In the genomic region with DNA sequence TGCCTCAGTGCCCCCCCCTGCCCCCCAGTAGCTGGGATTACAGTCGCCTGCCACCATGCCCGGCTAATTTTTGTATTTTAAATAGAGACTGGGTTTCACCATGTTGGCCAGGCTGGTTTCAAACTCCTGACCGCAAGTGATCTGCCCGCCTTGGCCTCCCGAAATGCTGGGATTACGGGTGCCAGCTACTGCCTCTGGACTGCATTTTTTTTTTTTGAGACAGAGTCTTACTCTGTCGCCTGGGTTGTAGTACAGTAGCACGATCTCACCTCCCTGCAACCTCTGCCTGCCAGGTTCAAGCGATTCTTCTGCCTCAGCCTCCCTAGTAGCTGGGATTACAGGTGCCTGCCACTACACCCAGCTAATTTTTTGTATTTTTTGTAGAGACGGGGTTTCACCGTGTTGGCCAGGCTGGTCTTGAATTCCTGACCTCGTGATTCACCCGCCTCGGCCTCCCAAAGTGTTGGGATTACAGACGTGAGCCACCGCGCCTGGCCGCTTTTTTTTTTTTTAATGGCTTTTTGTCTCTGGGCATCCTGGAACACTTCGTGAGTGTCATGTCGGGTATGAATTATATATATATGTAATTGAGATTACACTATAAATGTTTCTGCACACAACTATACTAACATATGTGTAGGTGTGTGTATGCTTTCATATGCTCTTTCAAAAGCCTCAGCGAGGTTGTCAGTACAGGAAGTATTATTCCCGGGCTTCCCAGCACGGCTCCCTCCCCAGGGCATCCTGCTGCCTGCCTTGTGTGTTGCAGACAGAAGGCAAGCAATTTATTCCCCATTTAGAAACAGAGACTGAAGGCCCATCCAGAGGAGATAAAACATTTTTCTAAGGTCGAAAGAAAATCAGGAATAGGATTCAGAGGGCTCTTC, we compare ENCODE assay signal across 8 cellular contexts. TPM values are rescaled to one million over a fixed set of nuclear protein-coding genes. Genes with fewer than 3 reads are reported as not detected.
DNase-seq lines count a peak whose midpoint lies in the region; ATAC-seq and TF ChIP-seq lines count a peak whose summit lies in the region.
"Not testable (repeated sequence)": the region's sequence is repeated elsewhere in the genome, so short reads cannot be mapped to it uniquely, and the experiment has no call there.

No MANE protein-coding gene starts in this region.

- H3K27ac ChIP-seq in RWPE1 (peak overlapping the region; percentile 72), ectodermal cell (ENCODE audit: insufficient read depth, low read depth, low read length, poor library complexity, severe bottlenecking) (peak overlapping the region; percentile 2), neural cell (ENCODE audit: low read length) (peak overlapping the region; percentile 84)

- not testable (repeated sequence) for H3K9me2 ChIP-seq in neural cell (ENCODE audit: insufficient read depth, low read length)

- peak overlapping the region; percentile 53 for H3K9ac ChIP-seq in neural cell (ENCODE audit: low read length)

- not testable (repeated sequence) for H3K9me3 Mint-ChIP-seq in activated naive CD8-positive, alpha-beta T cell treated with anti-CD3 and anti-CD28 coated beads for 36 hours; type B pancreatic cell

- not testable (repeated sequence) for H3F3A ChIP-seq in neural cell (ENCODE audit: insufficient read depth, low read length, poor library complexity, severe bottlenecking)

- H3K4me1 Mint-ChIP-seq in activated naive CD8-positive, alpha-beta T cell treated with anti-CD3 and anti-CD28 coated beads for 36 hours: peaks cover 66% of the 10 kb centered on the region
- peaks cover 40% of the 10 kb centered on the region for H3K4me1 Mint-ChIP-seq in type B pancreatic cell (ENCODE audit: unreplicated experiment)

- TF ChIP-seq EP300 in neural cell (conservative IDR thresholded peaks at IDR 0.05; ENCODE audit: poor library complexity, severe bottlenecking): peak; percentile 23

- not testable (repeated sequence) for H4K20me1 ChIP-seq in neural cell (ENCODE audit: insufficient read depth)

- H3K4me1 ChIP-seq in ectodermal cell (ENCODE audit: control insufficient read depth, insufficient read depth, low read length): peaks cover 27% of the 10 kb centered on the region

- H3K4me2 ChIP-seq in neural cell (ENCODE audit: low read length): peak overlapping the region; percentile 71

- peak; percentile 33 for ATAC-seq in left ventricle myocardium superior

- not testable (repeated sequence) for H3K27me3 Mint-ChIP-seq in activated naive CD8-positive, alpha-beta T cell treated with anti-CD3 and anti-CD28 coated beads for 36 hours; type B pancreatic cell

- not testable (repeated sequence) for TF ChIP-seq CTCF in RWPE1 (conservative IDR thresholded peaks at IDR 0.05; ENCODE audit: low read depth); neural cell (IDR thresholded peaks at IDR 0.05; ENCODE audit: poor library complexity, severe bottlenecking); type B pancreatic cell (conservative IDR thresholded peaks at IDR 0.05)

- H3K4me3 ChIP-seq in ectodermal cell (ENCODE audit: insufficient read depth, low read depth, low read length): not testable (repeated sequence)
- peak overlapping the region; percentile 52 for H3K4me3 ChIP-seq in neural cell (ENCODE audit: low read length)

- intact Hi-C loops in left ventricle myocardium superior (cut with micrococcal nuclease): not testable (repeated sequence)

- POLR2A ChIA-PET in RWPE1 (lab: Yijun Ruan, JAX; ENCODE audit: low non-redundant PET): not testable (repeated sequence)

- peak; percentile 64 for DNase-seq in DMS153 treated with DMSO at 0.1 percent for 48 hours (lab: John Stamatoyannopoulos, UW; ENCODE audit: unreplicated experiment)
- DNase-seq in NCI-H1092 treated with DMSO at 0.1 percent for 48 hours (lab: John Stamatoyannopoulos, UW): peak; percentile 33
- not testable (repeated sequence) for DNase-seq in RWPE1 (ENCODE audit: low spot score); activated naive CD8-positive, alpha-beta T cell treated with anti-CD3 and anti-CD28 coated beads for 36 hours; type B pancreatic cell (ENCODE audit: extremely low spot score, unreplicated experiment)
- DNase-seq in left ventricle myocardium superior: peak; percentile 67

- peak overlapping the region; percentile 48 for H3K4me3 Mint-ChIP-seq in activated naive CD8-positive, alpha-beta T cell treated with anti-CD3 and anti-CD28 coated beads for 36 hours
- peak overlapping the region; percentile 75 for H3K4me3 Mint-ChIP-seq in type B pancreatic cell

- peaks cover 32% of the 10 kb centered on the region for H3K79me2 ChIP-seq in neural cell (replicated peaks; ENCODE audit: insufficient read depth, low read length)

- peak overlapping the region; percentile 63 for H3K27ac Mint-ChIP-seq in activated naive CD8-positive, alpha-beta T cell treated with anti-CD3 and anti-CD28 coated beads for 36 hours
- peak overlapping the region; percentile 73 for H3K27ac Mint-ChIP-seq in type B pancreatic cell

- WGBS in ectodermal cell, 2 experiments: 33 to 38% methylated on average over 22 to 24 of the region's 24 CpGs

- H3K27me3 ChIP-seq in ectodermal cell (ENCODE audit: control insufficient read depth, insufficient read depth, low read length, poor library complexity, severe bottlenecking); neural cell (ENCODE audit: insufficient read depth, low read depth, low read length): not testable (repeated sequence)

- H3K36me3 ChIP-seq in ectodermal cell (ENCODE audit: control insufficient read depth, insufficient read depth, low read length); neural cell (ENCODE audit: insufficient read depth, low read length): not testable (repeated sequence)

- H3K9me3 ChIP-seq in ectodermal cell (ENCODE audit: control insufficient read depth, low read length); neural cell (ENCODE audit: low read length): not testable (repeated sequence)

- TF ChIP-seq RAD21 in neural cell (conservative IDR thresholded peaks at IDR 0.05): peak; percentile 17

- H3K36me3 Mint-ChIP-seq in activated naive CD8-positive, alpha-beta T cell treated with anti-CD3 and anti-CD28 coated beads for 36 hours: peaks cover 40% of the 10 kb centered on the region
- H3K36me3 Mint-ChIP-seq in type B pancreatic cell: peaks cover 11% of the 10 kb centered on the region

- CTCF ChIA-PET in RWPE1 (lab: Yijun Ruan, JAX): interaction anchor here (0.9 kb wide), 1 partner anchor 27 kb away, joined by 5 read pairs; no protein-coding TSS in a partner anchor

- H2AFZ ChIP-seq in neural cell (ENCODE audit: low read depth, low read length): not testable (repeated sequence)

TF ChIP-seq in neural cell, 6 proteins besides CTCF, POLR2A, EP300 and RAD21:
- TF ChIP-seq POLR2AphosphoS5 (IDR thresholded peaks at IDR 0.05): peak; percentile 66
- TF ChIP-seq, protein P1, sequence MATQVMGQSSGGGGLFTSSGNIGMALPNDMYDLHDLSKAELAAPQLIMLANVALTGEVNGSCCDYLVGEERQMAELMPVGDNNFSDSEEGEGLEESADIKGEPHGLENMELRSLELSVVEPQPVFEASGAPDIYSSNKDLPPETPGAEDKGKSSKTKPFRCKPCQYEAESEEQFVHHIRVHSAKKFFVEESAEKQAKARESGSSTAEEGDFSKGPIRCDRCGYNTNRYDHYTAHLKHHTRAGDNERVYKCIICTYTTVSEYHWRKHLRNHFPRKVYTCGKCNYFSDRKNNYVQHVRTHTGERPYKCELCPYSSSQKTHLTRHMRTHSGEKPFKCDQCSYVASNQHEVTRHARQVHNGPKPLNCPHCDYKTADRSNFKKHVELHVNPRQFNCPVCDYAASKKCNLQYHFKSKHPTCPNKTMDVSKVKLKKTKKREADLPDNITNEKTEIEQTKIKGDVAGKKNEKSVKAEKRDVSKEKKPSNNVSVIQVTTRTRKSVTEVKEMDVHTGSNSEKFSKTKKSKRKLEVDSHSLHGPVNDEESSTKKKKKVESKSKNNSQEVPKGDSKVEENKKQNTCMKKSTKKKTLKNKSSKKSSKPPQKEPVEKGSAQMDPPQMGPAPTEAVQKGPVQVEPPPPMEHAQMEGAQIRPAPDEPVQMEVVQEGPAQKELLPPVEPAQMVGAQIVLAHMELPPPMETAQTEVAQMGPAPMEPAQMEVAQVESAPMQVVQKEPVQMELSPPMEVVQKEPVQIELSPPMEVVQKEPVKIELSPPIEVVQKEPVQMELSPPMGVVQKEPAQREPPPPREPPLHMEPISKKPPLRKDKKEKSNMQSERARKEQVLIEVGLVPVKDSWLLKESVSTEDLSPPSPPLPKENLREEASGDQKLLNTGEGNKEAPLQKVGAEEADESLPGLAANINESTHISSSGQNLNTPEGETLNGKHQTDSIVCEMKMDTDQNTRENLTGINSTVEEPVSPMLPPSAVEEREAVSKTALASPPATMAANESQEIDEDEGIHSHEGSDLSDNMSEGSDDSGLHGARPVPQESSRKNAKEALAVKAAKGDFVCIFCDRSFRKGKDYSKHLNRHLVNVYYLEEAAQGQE (IDR thresholded peaks at IDR 0.05; ENCODE audit: borderline replicate concordance): peak; percentile 96

RNA-seq across cellular contexts. Expression of gene HK1, which starts 47.6 kb away (rescaled TPM):
- total RNA-seq in activated naive CD8-positive, alpha-beta T cell treated with anti-CD3 and anti-CD28 coated beads for 36 hours: 100 to 1,000 TPM; 236 to 244 TPM
- polyA plus RNA-seq in ectodermal cell (2013, experiment 1 of 4): 52.8 TPM
- 52.6 TPM for polyA plus RNA-seq in ectodermal cell (2013, experiment 2 of 4)
- 36.4 TPM for polyA plus RNA-seq in ectodermal cell (2013, experiment 3 of 4)
- polyA plus RNA-seq in ectodermal cell (2013, experiment 4 of 4): 37.9 TPM
- 210 TPM for total RNA-seq in left ventricle myocardium superior
- 60.5 and 67.7 TPM in 2 replicates for polyA plus RNA-seq in neural cell
- 110 and 119 TPM in 2 replicates for polyA minus RNA-seq in neural cell
- total RNA-seq in type B pancreatic cell (ENCODE audit: low replicate concordance): 60.8 and 87.9 TPM in 2 replicates

Comparison
In these comparisons a context has a peak if more than half of its experiments do, and no peak if none do; other contexts are left out.
1. H3K27ac ChIP-seq: peak in every context shown above with its lines; median percentile 84 in neural cell; 72 in RWPE1; 2 in ectodermal cell.